Comparison of ENCODE assay signal across 23 cellular contexts in genomic region chr6:37893262-37893661, GRCh38.
A peak's percentile ranks its signal among the peaks of the same experiment; 100 is the strongest.
DNase-seq lines count a peak whose midpoint lies in the region; ATAC-seq and TF ChIP-seq lines count a peak whose summit lies in the region.
"Had no signal": no experiment of that assay in that cellular context is flagged by ENCODE, and none has a peak within 500 bp of the region (broad histone marks: within the 10 kb centered on the region; RNA-seq: fewer than 3 reads in every experiment).

No MANE protein-coding gene starts in this region.

- H3K27me3 Mint-ChIP-seq in natural killer cell (ENCODE audit: low read depth in 2 of 2): no peaks in the 10 kb centered on the region
- no peaks in the 10 kb centered on the region for H3K27me3 Mint-ChIP-seq in natural killer cell treated with Interleukin-12 subunit alpha and Interleukin-12 subunit beta and Interleukin-15 and Interleukin-18, amount 100 ng/mL, for 72 hours
- H3K27me3 Mint-ChIP-seq in central memory CD8-positive, alpha-beta T cell: no peaks in the 10 kb centered on the region

- H4K20me1 ChIP-seq in SU-DHL-6 (ENCODE audit: low read depth, low read length): peaks cover 64% of the 10 kb centered on the region

- no peaks in the 10 kb centered on the region for H3K36me3 ChIP-seq in SU-DHL-6 (ENCODE audit: low read length)

- H3K9me3 Mint-ChIP-seq in natural killer cell: peaks cover 3 to 6% of the 10 kb centered on the region in 2 donors
- H3K9me3 Mint-ChIP-seq in natural killer cell treated with Interleukin-12 subunit alpha and Interleukin-12 subunit beta and Interleukin-15 and Interleukin-18, amount 100 ng/mL, for 72 hours: no peaks in the 10 kb centered on the region
- H3K9me3 Mint-ChIP-seq in central memory CD8-positive, alpha-beta T cell: peaks cover 10% of the 10 kb centered on the region
- H3K9me3 Mint-ChIP-seq: GM23338 had no signal

- H3K79me2 ChIP-seq in SU-DHL-6 (ENCODE audit: insufficient read depth, low read length): peaks cover 39% of the 10 kb centered on the region; the same call in 1 of the 2 replicates

- intact Hi-C loops in natural killer cell (cut with micrococcal nuclease): no loop called here

- peak overlapping the region; percentile 18 to 43 for H3K27ac Mint-ChIP-seq in natural killer cell
- no peak overlapping the region for H3K27ac Mint-ChIP-seq in natural killer cell treated with Interleukin-12 subunit alpha and Interleukin-12 subunit beta and Interleukin-15 and Interleukin-18, amount 100 ng/mL, for 72 hours
- peak overlapping the region; percentile 20 for H3K27ac Mint-ChIP-seq in central memory CD8-positive, alpha-beta T cell (ENCODE audit: low read depth)
- H3K27ac Mint-ChIP-seq: GM23338 had no signal

- H3K4me3 Mint-ChIP-seq in natural killer cell: no peak overlapping the region
- no peak overlapping the region for H3K4me3 Mint-ChIP-seq in natural killer cell treated with Interleukin-12 subunit alpha and Interleukin-12 subunit beta and Interleukin-15 and Interleukin-18, amount 100 ng/mL, for 72 hours
- no peak overlapping the region for H3K4me3 Mint-ChIP-seq in central memory CD8-positive, alpha-beta T cell
- H3K4me3 Mint-ChIP-seq: GM23338 had no signal

- DNase-seq in natural killer cell (no peak), SKM-1 (lab: John Stamatoyannopoulos, UW; ENCODE audit: unreplicated experiment) (no peak), mucosa of gallbladder (ENCODE audit: low spot score) (no peak), NCI-H2029 treated with DMSO at 0.1 percent for 48 hours (lab: John Stamatoyannopoulos, UW) (no peak)
- DNase-seq in natural killer cell treated with Interleukin-12 subunit alpha and Interleukin-12 subunit beta and Interleukin-15 and Interleukin-18, amount 100 ng/mL, for 72 hours (ENCODE audit: low spot score): no peak
- DNase-seq in central memory CD8-positive, alpha-beta T cell (ENCODE audit: low spot score in 2 of 2): no peak
- DNase-seq: 8988T, Caco-2, GF-D8, KBM-7, NCI-H1092 treated with DMSO at 0.1 percent for 48 hours, NCI-H146, NCI-H2081, NCI-H2171 treated with DMSO at 0.1 percent for 48 hours, NCI-H510A treated with DMSO at 0.1 percent for 48 hours, NCI-H774, PC-3, SIG-M5 had no signal

- no peak for TF ChIP-seq CTCF in natural killer cell (IDR thresholded peaks at IDR 0.05)
- no peak for TF ChIP-seq CTCF in SU-DHL-6 (IDR thresholded peaks at IDR 0.05; ENCODE audit: insufficient read depth, low read length, poor library complexity, severe bottlenecking)

- peaks cover 65 to 78% of the 10 kb centered on the region in 2 donors for H3K4me1 Mint-ChIP-seq in natural killer cell
- H3K4me1 Mint-ChIP-seq in natural killer cell treated with Interleukin-12 subunit alpha and Interleukin-12 subunit beta and Interleukin-15 and Interleukin-18, amount 100 ng/mL, for 72 hours (ENCODE audit: low read depth in 2 of 2): peaks cover 49 to 52% of the 10 kb centered on the region in 2 donors
- peaks cover 69% of the 10 kb centered on the region for H3K4me1 Mint-ChIP-seq in central memory CD8-positive, alpha-beta T cell

- no peak for ATAC-seq in natural killer cell
- ATAC-seq in natural killer cell treated with Interleukin-12 subunit alpha and Interleukin-12 subunit beta and Interleukin-15 and Interleukin-18, amount 100 ng/mL, for 72 hours: no peak
- no peak for ATAC-seq in central memory CD8-positive, alpha-beta T cell (replicated peaks; ENCODE audit: extremely low read depth, poor library complexity, severe bottlenecking)
- no peak for ATAC-seq in GM19452 (IDR thresholded peaks at IDR 0.05; ENCODE audit: unreplicated experiment)
- ATAC-seq: GM23338, HCT116, PC-3 had no signal

- H3K4me3 ChIP-seq in SU-DHL-6 (ENCODE audit: insufficient read depth, low read length, poor library complexity, severe bottlenecking): no peak overlapping the region
- H3K4me3 ChIP-seq: GM23338 had no signal

- peaks cover 11% of the 10 kb centered on the region for H3K36me3 Mint-ChIP-seq in natural killer cell
- peaks cover 9% of the 10 kb centered on the region for H3K36me3 Mint-ChIP-seq in natural killer cell treated with Interleukin-12 subunit alpha and Interleukin-12 subunit beta and Interleukin-15 and Interleukin-18, amount 100 ng/mL, for 72 hours
- H3K36me3 Mint-ChIP-seq in central memory CD8-positive, alpha-beta T cell (ENCODE audit: insufficient read depth): peaks cover 5% of the 10 kb centered on the region

- no peak overlapping the region for H2AFZ ChIP-seq in SU-DHL-6 (ENCODE audit: low read depth, low read length, severe bottlenecking)
- H2AFZ ChIP-seq: GM23338 had no signal

- no peaks in the 10 kb centered on the region for H3K27me3 ChIP-seq in SU-DHL-6 (ENCODE audit: low read length)

- no peaks in the 10 kb centered on the region for H3K9me2 ChIP-seq in SU-DHL-6 (replicated peaks; ENCODE audit: insufficient read depth, low read length)

- H3K27ac ChIP-seq in SU-DHL-6 (ENCODE audit: low read depth, low read length): no peak overlapping the region
- H3K27ac ChIP-seq: RWPE1 had no signal

- peaks cover 18% of the 10 kb centered on the region for H3F3A ChIP-seq in SU-DHL-6 (ENCODE audit: insufficient read depth)

- peak overlapping the region; percentile 7 for H3K4me2 ChIP-seq in SU-DHL-6 (ENCODE audit: low read depth, low read length, poor library complexity, severe bottlenecking)
- H3K4me2 ChIP-seq: GM23338 had no signal

- H3K9ac ChIP-seq in SU-DHL-6 (ENCODE audit: low read length): no peak overlapping the region

- no peaks in the 10 kb centered on the region for H3K9me3 ChIP-seq in SU-DHL-6 (ENCODE audit: insufficient read depth, low read length)
- H3K9me3 ChIP-seq: Caco-2 had no signal

Comparison
In these comparisons a context has a peak if more than half of its experiments do, and no peak if none do; other contexts are left out.
1. H3K27ac Mint-ChIP-seq: peak in natural killer cell (2 of 2) and central memory CD8-positive, alpha-beta T cell (single experiment); none in natural killer cell treated with Interleukin-12 subunit alpha and Interleukin-12 subunit beta and Interleukin-15 and Interleukin-18, amount 100 ng/mL, for 72 hours (0 of 2).